27 cellular contexts compared by ENCODE assay signal in genomic region chr1:3809680-3810079, GRCh38. TPM values are rescaled to one million over a fixed set of nuclear protein-coding genes. Genes with fewer than 3 reads are reported as not detected.
"Had no signal": no experiment of that assay in that cellular context is flagged by ENCODE, and none has a peak within 500 bp of the region (broad histone marks: within the 10 kb centered on the region; RNA-seq: fewer than 3 reads in every experiment).

No MANE protein-coding gene starts in this region.

- H3K4me1 Mint-ChIP-seq: activated naive CD4-positive, alpha-beta T cell treated with anti-CD3 and anti-CD28 coated beads, Interleukin-2, amount 50 U/mL, for 24 hours; memory B cell; naive B cell had no signal

- H3K27ac ChIP-seq: body of pancreas, hepatocyte, psoas muscle, right atrium auricular region, WERI-Rb-1 had no signal

- H3K4me2 ChIP-seq: hepatocyte had no signal

- H3K36me3 Mint-ChIP-seq: type B pancreatic cell had no signal

- ATAC-seq: body of pancreas; left cardiac atrium; psoas muscle; stimulated activated naive CD8-positive, alpha-beta T cell treated with anti-CD3 and anti-CD28 coated beads, Interleukin-15, amount 100 ng/mL, for 72 hours had no signal

- H3K9me3 ChIP-seq: body of pancreas, psoas muscle, right atrium auricular region had no signal

- H3K9me3 Mint-ChIP-seq: activated naive CD4-positive, alpha-beta T cell treated with anti-CD3 and anti-CD28 coated beads, Interleukin-2, amount 50 U/mL, for 24 hours; activated T-helper 1 cell treated with anti-CD3 and anti-CD28 coated beads, Interleukin-12 subunit alpha, Interleukin-12 subunit beta, Interleukin-2, Interleukin-4 antibody, amounts not matched to agents 30 ng/mL and 10 ng/mL and 1 ng/mL, durations not matched to agents 14 hours and 24 hours and 36 hours; dendritic cell treated with granulocyte-macrophage colony-stimulating factor and Interleukin-4, amounts not matched to agents 40 ng/mL and 50 ng/mL, for 4 days; stimulated activated naive CD8-positive, alpha-beta T cell treated with anti-CD3 and anti-CD28 coated beads, Interleukin-15, amount 100 ng/mL, for 72 hours; T-cell; T-helper 2 cell treated with Interferon-gamma antibody and Interleukin-4, amounts not matched to agents 5 μg/mL and 100 μg/mL, for 36 hours had no signal

- H2AFZ ChIP-seq: hepatocyte had no signal

- H3K27ac Mint-ChIP-seq: activated CD4-positive, alpha-beta memory T cell treated with anti-CD3 and anti-CD28 coated beads for 36 hours; activated naive CD4-positive, alpha-beta T cell treated with anti-CD3 and anti-CD28 coated beads, Interleukin-2, amount 50 U/mL, for 24 hours; activated T-helper 1 cell treated with anti-CD3 and anti-CD28 coated beads, Interleukin-12 subunit alpha, Interleukin-12 subunit beta, Interleukin-2, Interleukin-4 antibody, amounts not matched to agents 30 ng/mL and 10 ng/mL and 1 ng/mL, durations not matched to agents 14 hours and 24 hours and 36 hours; dendritic cell treated with granulocyte-macrophage colony-stimulating factor and Interleukin-4, amounts not matched to agents 40 ng/mL and 50 ng/mL, for 4 days; memory B cell; naive B cell; stimulated activated naive CD8-positive, alpha-beta T cell treated with anti-CD3 and anti-CD28 coated beads, Interleukin-15, amount 100 ng/mL, for 72 hours; T-cell; T-helper 2 cell treated with Interferon-gamma antibody and Interleukin-4, amounts not matched to agents 5 μg/mL and 100 μg/mL, for 36 hours; type B pancreatic cell had no signal

- H3K4me1 ChIP-seq: body of pancreas, psoas muscle, right atrium auricular region had no signal

- H3K27me3 ChIP-seq: body of pancreas, hepatocyte, right atrium auricular region had no signal

- H3K79me2 ChIP-seq: hepatocyte had no signal

- H3K4me3 ChIP-seq: body of pancreas, hepatocyte, psoas muscle, right atrium auricular region had no signal

- H3K4me3 Mint-ChIP-seq: activated CD4-positive, alpha-beta memory T cell treated with anti-CD3 and anti-CD28 coated beads for 36 hours; activated naive CD4-positive, alpha-beta T cell treated with anti-CD3 and anti-CD28 coated beads, Interleukin-2, amount 50 U/mL, for 24 hours; activated T-helper 1 cell treated with anti-CD3 and anti-CD28 coated beads, Interleukin-12 subunit alpha, Interleukin-12 subunit beta, Interleukin-2, Interleukin-4 antibody, amounts not matched to agents 30 ng/mL and 10 ng/mL and 1 ng/mL, durations not matched to agents 14 hours and 24 hours and 36 hours; dendritic cell treated with granulocyte-macrophage colony-stimulating factor and Interleukin-4, amounts not matched to agents 40 ng/mL and 50 ng/mL, for 4 days; memory B cell; naive B cell; stimulated activated naive CD8-positive, alpha-beta T cell treated with anti-CD3 and anti-CD28 coated beads, Interleukin-15, amount 100 ng/mL, for 72 hours; T-cell; T-helper 2 cell treated with Interferon-gamma antibody and Interleukin-4, amounts not matched to agents 5 μg/mL and 100 μg/mL, for 36 hours; type B pancreatic cell had no signal

- H3K27me3 Mint-ChIP-seq: activated CD4-positive, alpha-beta memory T cell treated with anti-CD3 and anti-CD28 coated beads for 36 hours had no signal

- DNase-seq: activated CD4-positive, alpha-beta memory T cell treated with anti-CD3 and anti-CD28 coated beads for 36 hours; activated gamma-delta T cell; anterior cingulate cortex; body of pancreas; effector CD4-positive, alpha-beta T cell; foreskin melanocyte; left cardiac atrium; naive B cell; psoas muscle; stimulated activated CD4-positive, alpha-beta T cell treated with anti-CD3 and anti-CD28 coated beads, Interleukin-12 subunit alpha, Interleukin-12 subunit beta, amount 100 ng/mL, for 4 hours; stimulated activated naive CD8-positive, alpha-beta T cell treated with anti-CD3 and anti-CD28 coated beads, Interleukin-15, amount 100 ng/mL, for 72 hours; WERI-Rb-1 had no signal

RNA-seq across cellular contexts. Expression of gene CCDC27, which starts 57.4 kb away (rescaled TPM):
- total RNA-seq: activated CD4-positive, alpha-beta memory T cell treated with anti-CD3 and anti-CD28 coated beads for 36 hours; activated T-helper 1 cell treated with anti-CD3 and anti-CD28 coated beads, Interleukin-12 subunit alpha, Interleukin-12 subunit beta, Interleukin-2, Interleukin-4 antibody, amounts not matched to agents 30 ng/mL and 10 ng/mL and 1 ng/mL, durations not matched to agents 14 hours and 24 hours and 36 hours; body of pancreas; cardiac septum; left cardiac atrium; lower leg skin; mononuclear cell; osteocyte; right atrium auricular region; skeletal muscle tissue; T-cell had no signal
- polyA plus RNA-seq: esophagus had no signal
